In genomic region chr9:135563858-135564257, GRCh38 we compare ENCODE assay signal across 36 cellular contexts. TPM values are rescaled to one million over a fixed set of nuclear protein-coding genes. Genes with fewer than 3 reads are reported as not detected.
"Had no signal": no experiment of that assay in that cellular context is flagged by ENCODE, and none has a peak within 500 bp of the region (broad histone marks: within the 10 kb centered on the region; RNA-seq: fewer than 3 reads in every experiment).

No MANE protein-coding gene starts in this region.

- DNase-seq: colonic mucosa; effector CD8-positive, alpha-beta T cell; foreskin keratinocyte; heart left ventricle; left cardiac atrium; mesendoderm; naive thymus-derived CD8-positive, alpha-beta T cell; stimulated activated CD4-positive, alpha-beta T cell treated with anti-CD3 and anti-CD28 coated beads, Interleukin-2, amount 100 ng/mL, for 24 hours; stimulated activated CD4-positive, alpha-beta T cell treated with anti-CD3 and anti-CD28 coated beads, Interleukin-4, amount 100 ng/mL, for 24 hours; stimulated activated naive CD4-positive, alpha-beta T cell treated with Interleukin-2 at 50 U/mL for 16 hours; substantia nigra; testis; upper lobe of right lung; uterus had no signal

- ATAC-seq: foreskin keratinocyte; gastroesophageal sphincter; heart left ventricle; left cardiac atrium; left lung; naive thymus-derived CD8-positive, alpha-beta T cell; stimulated activated effector memory CD8-positive, alpha-beta T cell treated with anti-CD3 and anti-CD28 coated beads, Interleukin-12 subunit alpha, Interleukin-12 subunit beta, amount 100 ng/mL, for 72 hours; upper lobe of right lung had no signal

- H3K27ac ChIP-seq: colonic mucosa, esophagus muscularis mucosa, foreskin keratinocyte, gastroesophageal sphincter, heart left ventricle, hepatocyte, left lung, neutrophil, parathyroid adenoma, right lobe of liver, testis, tibial artery, upper lobe of right lung, uterus had no signal

- H3K27me3 ChIP-seq: colonic mucosa, foreskin keratinocyte, hepatocyte, neutrophil, right lobe of liver, testis, uterus had no signal

- H3K27ac Mint-ChIP-seq: dendritic cell treated with granulocyte-macrophage colony-stimulating factor and Interleukin-4, amounts not matched to agents 40 ng/mL and 50 ng/mL, for 4 days; naive thymus-derived CD8-positive, alpha-beta T cell; progenitor cell of endocrine pancreas; stimulated activated effector memory CD8-positive, alpha-beta T cell treated with anti-CD3 and anti-CD28 coated beads, Interleukin-12 subunit alpha, Interleukin-12 subunit beta, amount 100 ng/mL, for 72 hours had no signal

- H3K9me3 Mint-ChIP-seq: dendritic cell treated with granulocyte-macrophage colony-stimulating factor and Interleukin-4, amounts not matched to agents 40 ng/mL and 50 ng/mL, for 4 days; stimulated activated effector memory CD8-positive, alpha-beta T cell treated with anti-CD3 and anti-CD28 coated beads, Interleukin-12 subunit alpha, Interleukin-12 subunit beta, amount 100 ng/mL, for 72 hours had no signal

- H3K4me1 Mint-ChIP-seq: naive thymus-derived CD8-positive, alpha-beta T cell; stimulated activated effector memory CD8-positive, alpha-beta T cell treated with anti-CD3 and anti-CD28 coated beads, Interleukin-12 subunit alpha, Interleukin-12 subunit beta, amount 100 ng/mL, for 72 hours had no signal

- H3K4me3 ChIP-seq: colonic mucosa, esophagus muscularis mucosa, gastroesophageal sphincter, heart left ventricle, hepatocyte, left lung, right lobe of liver, smooth muscle cell, testis, tibial artery, upper lobe of right lung, uterus had no signal

- H3K9me3 ChIP-seq: colonic mucosa, neutrophil, right lobe of liver, testis, upper lobe of right lung, uterus had no signal

- H3K4me3 Mint-ChIP-seq: dendritic cell treated with granulocyte-macrophage colony-stimulating factor and Interleukin-4, amounts not matched to agents 40 ng/mL and 50 ng/mL, for 4 days; naive thymus-derived CD8-positive, alpha-beta T cell; stimulated activated effector memory CD8-positive, alpha-beta T cell treated with anti-CD3 and anti-CD28 coated beads, Interleukin-12 subunit alpha, Interleukin-12 subunit beta, amount 100 ng/mL, for 72 hours had no signal

- H3K36me3 Mint-ChIP-seq: naive thymus-derived CD8-positive, alpha-beta T cell; stimulated activated effector memory CD8-positive, alpha-beta T cell treated with anti-CD3 and anti-CD28 coated beads, Interleukin-12 subunit alpha, Interleukin-12 subunit beta, amount 100 ng/mL, for 72 hours had no signal

- H3K36me3 ChIP-seq: colonic mucosa, esophagus muscularis mucosa, gastroesophageal sphincter, heart left ventricle, left lung, neutrophil, right lobe of liver, tibial artery, upper lobe of right lung, uterus had no signal

- H3K4me1 ChIP-seq: colonic mucosa, esophagus muscularis mucosa, foreskin keratinocyte, gastroesophageal sphincter, heart left ventricle, left lung, parathyroid adenoma, right lobe of liver, testis, tibial artery, upper lobe of right lung, uterus had no signal

- H3K4me2 ChIP-seq: hepatocyte, smooth muscle cell had no signal

- H2AFZ ChIP-seq: hepatocyte, parathyroid adenoma had no signal

- H3K79me2 ChIP-seq: hepatocyte, parathyroid adenoma had no signal

- H3K9ac ChIP-seq: parathyroid adenoma had no signal

RNA-seq across cellular contexts. Expression of gene PAEP, which starts 2.3 kb away (rescaled TPM):
- total RNA-seq: cerebellum; colonic mucosa; endothelial cell of umbilical vein; epithelial cell of proximal tubule; esophagus muscularis mucosa; fibroblast of lung; foreskin keratinocyte; gastroesophageal sphincter; heart left ventricle; hepatocyte; kidney epithelial cell; left cardiac atrium; left lung; lung microvascular endothelial cell; myocyte; naive thymus-derived CD8-positive, alpha-beta T cell; omental fat pad; progenitor cell of endocrine pancreas; right lobe of liver; testis; upper lobe of right lung; uterus had no signal
- polyA plus RNA-seq: endothelial cell of umbilical vein; fibroblast of lung; foreskin keratinocyte; heart left ventricle; hepatocyte; naive thymus-derived CD8-positive, alpha-beta T cell; neural cell; smooth muscle cell had no signal

RNA-seq across cellular contexts. Expression of gene OBP2A, which starts 17.9 kb away (rescaled TPM):
- total RNA-seq: cerebellum; colonic mucosa; endothelial cell of umbilical vein; epithelial cell of proximal tubule; esophagus muscularis mucosa; fibroblast of lung; foreskin keratinocyte; gastroesophageal sphincter; heart left ventricle; hepatocyte; kidney epithelial cell; left cardiac atrium; left lung; lung microvascular endothelial cell; myocyte; naive thymus-derived CD8-positive, alpha-beta T cell; omental fat pad; progenitor cell of endocrine pancreas; right lobe of liver; smooth muscle cell; upper lobe of right lung; uterus had no signal
- polyA plus RNA-seq: endothelial cell of umbilical vein; fibroblast of lung; foreskin keratinocyte; heart left ventricle; hepatocyte; naive thymus-derived CD8-positive, alpha-beta T cell; neural cell had no signal

RNA-seq across cellular contexts. Expression of gene LCN1, which starts 42.6 kb away (rescaled TPM):
- total RNA-seq: cerebellum; colonic mucosa; endothelial cell of umbilical vein; epithelial cell of proximal tubule; esophagus muscularis mucosa; fibroblast of lung; foreskin keratinocyte; gastroesophageal sphincter; hepatocyte; kidney epithelial cell; left lung; lower leg skin; lung microvascular endothelial cell; myocyte; naive thymus-derived CD8-positive, alpha-beta T cell; omental fat pad; progenitor cell of endocrine pancreas; right lobe of liver; testis; upper lobe of right lung had no signal
- polyA plus RNA-seq: endothelial cell of umbilical vein; fibroblast of lung; foreskin keratinocyte; hepatocyte; naive thymus-derived CD8-positive, alpha-beta T cell; neural cell had no signal
